Comparison of ENCODE assay signal across 31 cellular contexts in the genomic region with DNA sequence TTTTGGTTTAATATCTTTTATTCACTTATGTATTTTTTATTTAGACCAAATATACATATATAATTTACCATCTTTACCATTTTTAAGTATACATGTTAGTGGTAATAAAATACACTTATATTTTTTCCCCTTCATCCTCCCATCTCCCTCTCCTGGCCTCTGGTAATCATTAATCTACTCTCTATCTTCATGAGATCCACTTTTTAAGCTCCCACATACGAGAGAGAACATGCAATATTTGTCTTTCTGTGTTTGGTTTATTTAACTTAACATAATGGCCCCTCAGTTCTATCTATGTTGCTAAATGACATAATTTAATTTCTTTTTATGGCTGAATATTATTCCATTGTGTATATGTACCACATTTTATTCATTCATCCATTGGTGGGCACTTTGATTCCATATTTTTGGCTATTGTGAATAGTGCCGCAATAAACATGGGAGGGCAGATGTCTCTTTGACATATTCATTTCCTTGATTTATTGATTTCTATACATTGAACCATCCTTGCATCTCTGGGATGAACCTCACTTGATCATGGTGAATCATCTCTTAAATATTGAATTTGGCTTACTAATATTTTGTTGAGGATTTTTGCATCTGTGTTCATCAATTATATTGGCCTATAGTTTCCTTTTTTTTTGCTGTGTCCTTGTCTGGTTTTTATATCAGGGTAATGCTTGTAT. TPM values are rescaled to one million over a fixed set of nuclear protein-coding genes. Genes with fewer than 3 reads are reported as not detected.
DNase-seq lines count a peak whose midpoint lies in the region; ATAC-seq, FAIRE-seq and TF ChIP-seq lines count a peak whose summit lies in the region.
"Had no signal": no experiment of that assay in that cellular context is flagged by ENCODE, and none has a peak within 500 bp of the region (broad histone marks: within the 10 kb centered on the region; RNA-seq: fewer than 3 reads in every experiment).

No MANE protein-coding gene starts in this region.

- ATAC-seq in K562 = no peak
- ATAC-seq in GM19397 (IDR thresholded peaks at IDR 0.05; ENCODE audit: unreplicated experiment) = no peak
- no peak for ATAC-seq in HG03342 (IDR thresholded peaks at IDR 0.05; ENCODE audit: unreplicated experiment)
- ATAC-seq: GM12878 had no signal

- H3K27me3 Mint-ChIP-seq in neural crest cell (ENCODE audit: low read depth) = no peaks in the 10 kb centered on the region

- no peak overlapping the region for H3K4me2 ChIP-seq in K562 (ENCODE audit: insufficient read depth, low read length)
- H3K4me2 ChIP-seq: BLaER1 had no signal

- POLR2A ChIA-PET in K562 (lab: Yijun Ruan, JAX) = interaction anchor here (0.6 kb wide), 1 partner anchor 873 kb away, joined by 3 read pairs; no protein-coding TSS in a partner anchor

- no peak overlapping the region for H3K27ac ChIP-seq in K562 (ENCODE audit: extremely low read depth, low read depth, low read length)
- H3K27ac ChIP-seq: BLaER1 had no signal

- TF ChIP-seq RAD21 in K562 (CRISPR knock-in tag; conservative IDR thresholded peaks at IDR 0.05 in 1 of 2, IDR thresholded peaks at IDR 0.05 in 1 of 2) = no peak

- FAIRE-seq in K562 (lab: Jason Lieb, UNC) (no peak), islet of Langerhans (lab: Jason Lieb, UNC) (peak; percentile 51)
- FAIRE-seq: A204.1, GM12878, GM12892, GM18507 had no signal

- CTCF ChIA-PET in K562 (lab: Yijun Ruan, JAX; ENCODE audit: low intra/inter-chr PET ratio) = no interaction called here

- H3K79me2 ChIP-seq in K562 (ENCODE audit: control insufficient read depth, insufficient read depth, low read length) = no peaks in the 10 kb centered on the region

- H3K9me3 ChIP-seq in K562 (replicated peaks; ENCODE audit: control insufficient read depth, insufficient read depth, low read depth, low read length) = no peaks in the 10 kb centered on the region
- H3K9me3 ChIP-seq: BE2C had no signal

- peaks cover 3% of the 10 kb centered on the region for H3K36me3 Mint-ChIP-seq in neural crest cell (ENCODE audit: low read depth)
- H3K36me3 Mint-ChIP-seq: CD14-positive monocyte; CD4-positive, alpha-beta memory T cell; CD4-positive, CD25-positive, alpha-beta regulatory T cell; CD8-positive, alpha-beta memory T cell had no signal

- no peak for TF ChIP-seq POLR2A in K562 (conservative IDR thresholded peaks at IDR 0.05)

- no peak overlapping the region for H3K4me3 Mint-ChIP-seq in neural crest cell
- H3K4me3 Mint-ChIP-seq: CD14-positive monocyte; CD4-positive, alpha-beta memory T cell; CD4-positive, CD25-positive, alpha-beta regulatory T cell; CD8-positive, alpha-beta memory T cell had no signal

- 0% methylated on average over 2 of the region's 2 CpGs for WGBS in K562 (ENCODE audit: insufficient coverage, low coverage, missing lambda C conversion rate)

- DNase-seq in DMS53 treated with DMSO at 0.1 percent for 48 hours (lab: John Stamatoyannopoulos, UW; ENCODE audit: unreplicated experiment) (peak; percentile 31), K562 (ENCODE audit: extremely low read depth in 1 of 4, low spot score in 3 of 4) (no peak), neural crest cell (ENCODE audit: low read depth, low spot score) (no peak), posterior cingulate gyrus (no peak), SHP77 treated with DMSO at 0.1 percent for 48 hours (lab: John Stamatoyannopoulos, UW) (no peak)
- DNase-seq: 8988T; ACHN; BE2C; C1 segment of cervical spinal cord; CD4-positive, alpha-beta memory T cell; CD4-positive, CD25-positive, alpha-beta regulatory T cell; CD8-positive, alpha-beta memory T cell; COR-L47; DMS 273 treated with DMSO at 0.1 percent for 48 hours; DMS153; DMS79; DND-41; EL; GDM1 had no signal

- in situ Hi-C loops in K562 (cut with MboI) = no loop called here

- H3K27me3 ChIP-seq in K562 (ENCODE audit: control insufficient read depth in 2 of 2, insufficient read depth in 2 of 2, low read length in 2 of 2) = no peaks in the 10 kb centered on the region
- H3K27me3 ChIP-seq: BE2C, BLaER1 had no signal

- TF ChIP-seq CTCF in K562 (IDR thresholded peaks at IDR 0.05 in 2 of 3, conservative IDR thresholded peaks at IDR 0.05 in 1 of 3; ENCODE audit: insufficient read depth in 2 of 3, low read depth in 1 of 3, low read length in 3 of 3) (no peak), neural crest cell (conservative IDR thresholded peaks at IDR 0.05) (no peak)

- H3K9me3 Mint-ChIP-seq in neural crest cell = peaks cover 17% of the 10 kb centered on the region
- H3K9me3 Mint-ChIP-seq: CD8-positive, alpha-beta memory T cell had no signal

- H3K36me3 ChIP-seq in K562 (ENCODE audit: control insufficient read depth, insufficient read depth, low read length) = no peaks in the 10 kb centered on the region
- H3K36me3 ChIP-seq: BE2C, BLaER1 had no signal

- BruUV-seq in K562 (replicated peaks; lab: Mats Ljungman, UMichigan) = no TSS peak

- TF ChIP-seq EP300 in K562 (IDR thresholded peaks at IDR 0.05; ENCODE audit: low read length) = no peak

- intact Hi-C loops in K562 (cut with micrococcal nuclease) (no loop called here), posterior cingulate gyrus (cut with DNase I) (no loop called here)

- peak overlapping the region; percentile 29 for H3K27ac Mint-ChIP-seq in neural crest cell (ENCODE audit: unreplicated experiment)
- H3K27ac Mint-ChIP-seq: CD14-positive monocyte; CD4-positive, alpha-beta memory T cell; CD4-positive, CD25-positive, alpha-beta regulatory T cell had no signal

- no peak overlapping the region for H3K9ac ChIP-seq in K562 (ENCODE audit: insufficient read depth in 1 of 2, low read depth in 2 of 2, low read length in 2 of 2)
- H3K9ac ChIP-seq: BLaER1 had no signal

- H3K4me1 Mint-ChIP-seq in neural crest cell = no peaks in the 10 kb centered on the region
- H3K4me1 Mint-ChIP-seq: CD14-positive monocyte had no signal

- H3K4me3 ChIP-seq in K562 = no peak overlapping the region
- H3K4me3 ChIP-seq: BLaER1, GM12878 had no signal

- H4K20me1 ChIP-seq in K562 (replicated peaks; ENCODE audit: control insufficient read depth, insufficient read depth, low read length) = no peaks in the 10 kb centered on the region
- H4K20me1 ChIP-seq: BLaER1 had no signal

- H3K9me1 ChIP-seq in K562 (ENCODE audit: control insufficient read depth, insufficient read depth, low read length) = no peaks in the 10 kb centered on the region

- H3K4me1 ChIP-seq in K562 (replicated peaks in 1 of 2; ENCODE audit: control insufficient read depth in 2 of 2, insufficient read depth in 2 of 2, low read length in 2 of 2) = no peaks in the 10 kb centered on the region
- H3K4me1 ChIP-seq: BE2C, BLaER1 had no signal

- no peak overlapping the region for H2AFZ ChIP-seq in K562 (ENCODE audit: low read depth, low read length)

RNA-seq across cellular contexts. Expression of a gene that starts 41.5 kb away (rescaled TPM):
- not detected in 2 replicates for total RNA-seq in K562 (2011; cell fraction: chromatin; rRNA removed; ENCODE audit: low replicate concordance)
- not detected in 2 replicates for total RNA-seq in K562 (2011; cell fraction: nucleolus; rRNA removed)
- not detected in 2 replicates for total RNA-seq in K562 (2011; cell fraction: nucleoplasm; rRNA removed)
- total RNA-seq in K562 (2014; rRNA removed) (not detected in 2 replicates), K562 (2014; rRNA removed; fragmentation: Illumina TruSeq; extraction: Trizol) (not detected in 2 replicates), K562 (2015; rRNA removed; fragmentation: Illumina TruSeq; extraction: Trizol) (not detected in 2 replicates), K562 (2021) (not detected in 2 replicates), neural crest cell (not detected in 2 replicates)
- polyA plus RNA-seq in K562 (2011; rRNA removed) (0.03 TPM in 1 of 2 replicates, not detected in the other), K562 (2014; fragmentation: Illumina TruSeq; extraction: Trizol) (not detected in 2 replicates), K562 (2014; fragmentation: Nextera tagmentation; extraction: Ambion mirVana) (not detected), K562 (2014; rRNA removed) (0.11 TPM in 1 of 2 replicates, not detected in the other)
- not detected in 2 replicates for polyA plus RNA-seq in K562 (2011; cell fraction: cytosol; rRNA removed)
- 0.06 TPM in 2 replicates for polyA plus RNA-seq in K562 (2011; cell fraction: nucleus; rRNA removed)
- 0.04 and 0.07 TPM in 2 replicates for polyA plus RNA-seq in K562 (2012)
- 0.06 and 0.07 TPM in 2 replicates for polyA minus RNA-seq in K562 (2011; rRNA and poly(A)+ RNA removed)
- polyA minus RNA-seq in K562 (2011; cell fraction: cytosol; rRNA and poly(A)+ RNA removed) = not detected in 2 replicates
- polyA minus RNA-seq in K562 (2011; cell fraction: nucleus; rRNA and poly(A)+ RNA removed) = 0.13 TPM in 1 of 2 replicates, not detected in the other
- total RNA-seq: CD4-positive, alpha-beta memory T cell; CD8-positive, alpha-beta memory T cell; Daoy; G401; GM12878 had no signal
- polyA plus RNA-seq: AG04450; CD14-positive monocyte; CD4-positive, alpha-beta memory T cell; CD4-positive, CD25-positive, alpha-beta regulatory T cell had no signal

RNA-seq across cellular contexts. Expression of a gene that starts 56.7 kb away (rescaled TPM):
- total RNA-seq in K562 (2011; cell fraction: chromatin; rRNA removed; ENCODE audit: low replicate concordance) = 22.1 and 26.9 TPM in 2 replicates
- 29.9 and 33.3 TPM in 2 replicates for total RNA-seq in K562 (2011; cell fraction: nucleolus; rRNA removed)
- 30.0 and 31.4 TPM in 2 replicates for total RNA-seq in K562 (2011; cell fraction: nucleoplasm; rRNA removed)
- total RNA-seq in K562 (2014; rRNA removed) = 52.0 and 57.1 TPM in 2 replicates
- total RNA-seq in K562 (2014; rRNA removed; fragmentation: Illumina TruSeq; extraction: Trizol) = 80.6 and 89.3 TPM in 2 replicates
- total RNA-seq in K562 (2015; rRNA removed; fragmentation: Illumina TruSeq; extraction: Trizol) = 80.2 and 83.0 TPM in 2 replicates
- 100 and 105 TPM in 2 replicates for total RNA-seq in K562 (2021)
- polyA plus RNA-seq in K562 (2011; rRNA removed) = 41.6 and 47.6 TPM in 2 replicates
- polyA plus RNA-seq in K562 (2011; cell fraction: cytosol; rRNA removed) = 40.6 and 48.8 TPM in 2 replicates
- polyA plus RNA-seq in K562 (2011; cell fraction: nucleus; rRNA removed) = 27.2 and 40.2 TPM in 2 replicates
- 46.0 and 49.9 TPM in 2 replicates for polyA plus RNA-seq in K562 (2012)
- 64.2 and 65.8 TPM in 2 replicates for polyA plus RNA-seq in K562 (2014; fragmentation: Illumina TruSeq; extraction: Trizol)
- polyA plus RNA-seq in K562 (2014; fragmentation: Nextera tagmentation; extraction: Ambion mirVana) = 10 to 100 TPM; 51.1 to 55.9 TPM
- polyA plus RNA-seq in K562 (2014; rRNA removed) = 58.2 and 62.5 TPM in 2 replicates
- polyA minus RNA-seq in K562 (2011; rRNA and poly(A)+ RNA removed) = 88.5 and 97.6 TPM in 2 replicates
- 128 and 137 TPM in 2 replicates for polyA minus RNA-seq in K562 (2011; cell fraction: cytosol; rRNA and poly(A)+ RNA removed)
- 30.6 and 35.9 TPM in 2 replicates for polyA minus RNA-seq in K562 (2011; cell fraction: nucleus; rRNA and poly(A)+ RNA removed)
- 49.9 and 51.6 TPM in 2 replicates for total RNA-seq in neural crest cell
